Comparison of ENCODE assay signal across 5 cellular contexts in the genomic region with DNA sequence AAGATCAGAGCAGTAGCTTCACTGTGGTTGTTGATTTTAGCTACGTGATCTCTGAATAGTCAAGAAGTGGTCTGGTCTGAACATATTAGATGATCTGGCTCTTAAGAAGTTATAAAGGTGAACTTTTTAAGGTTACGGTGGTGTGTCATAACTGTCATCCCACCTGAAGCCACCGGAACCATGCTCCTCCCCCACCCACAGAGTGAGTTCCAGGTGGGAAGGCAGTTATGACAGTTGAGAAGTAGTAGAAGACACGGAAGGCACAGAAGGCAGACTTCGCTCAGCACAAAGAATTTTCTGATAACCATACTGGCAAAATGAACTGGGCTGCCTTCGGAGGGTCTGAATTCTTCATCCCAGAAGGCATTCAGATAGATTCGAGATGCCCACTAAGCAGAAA.
"Had no signal": no experiment of that assay in that cellular context is flagged by ENCODE, and none has a peak within 500 bp of the region (broad histone marks: within the 10 kb centered on the region; RNA-seq: fewer than 3 reads in every experiment).

No MANE protein-coding gene starts in this region.

- H3K4me3 ChIP-seq: GM23338 had no signal

- ATAC-seq: GM23338, HCT116 had no signal

- H3K9me3 Mint-ChIP-seq: GM23338, H9 had no signal

- DNase-seq: H9, IMR-90, KBM-7 had no signal

- H3K27ac Mint-ChIP-seq: GM23338, H9 had no signal

- H3K4me3 Mint-ChIP-seq: GM23338, H9 had no signal
